16 cellular contexts compared by ENCODE assay signal in the genomic region with DNA sequence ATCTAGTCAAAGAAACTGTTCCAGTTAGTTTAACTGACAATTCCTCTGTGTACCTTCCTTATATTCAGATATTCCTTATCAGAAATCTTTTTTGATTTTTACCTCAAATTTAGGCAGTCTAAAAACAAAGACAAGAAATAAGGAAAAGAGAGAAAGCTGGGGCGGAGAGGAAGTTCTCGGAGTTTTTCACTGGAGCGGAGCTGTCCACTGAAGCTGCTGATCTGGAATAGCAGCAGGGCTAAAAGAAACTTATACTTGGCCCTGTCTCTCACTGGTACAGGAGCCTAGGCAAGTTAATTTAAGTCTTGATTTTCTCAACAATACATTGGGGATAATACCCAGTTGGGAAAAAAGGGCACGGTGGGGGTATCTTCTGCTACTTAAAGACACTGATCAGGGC. TPM values are rescaled to one million over a fixed set of nuclear protein-coding genes. Genes with fewer than 3 reads are reported as not detected.
A peak's percentile ranks its signal among the peaks of the same experiment; 100 is the strongest.
DNase-seq lines count a peak whose midpoint lies in the region; ATAC-seq and TF ChIP-seq lines count a peak whose summit lies in the region.
"Had no signal": no experiment of that assay in that cellular context is flagged by ENCODE, and none has a peak within 500 bp of the region (broad histone marks: within the 10 kb centered on the region; RNA-seq: fewer than 3 reads in every experiment).

No MANE protein-coding gene starts in this region.

- no peaks in the 10 kb centered on the region for H3K36me3 Mint-ChIP-seq in GM23338 (ENCODE audit: low read depth)
- H3K36me3 Mint-ChIP-seq in central memory CD8-positive, alpha-beta T cell (ENCODE audit: insufficient read depth) = peaks cover 6% of the 10 kb centered on the region
- peaks cover 46% of the 10 kb centered on the region for H3K36me3 Mint-ChIP-seq in activated T-cell treated with anti-CD3 and anti-CD28 coated beads, Interleukin-2, amount 50 U/mL, for 24 hours (ENCODE audit: low read depth)

- H3K4me1 Mint-ChIP-seq in GM23338 = peaks cover 60% of the 10 kb centered on the region
- H3K4me1 Mint-ChIP-seq in central memory CD8-positive, alpha-beta T cell = peaks cover 70% of the 10 kb centered on the region
- peaks cover 87% of the 10 kb centered on the region for H3K4me1 Mint-ChIP-seq in activated T-cell treated with anti-CD3 and anti-CD28 coated beads, Interleukin-2, amount 50 U/mL, for 24 hours (ENCODE audit: low read depth)

- peaks cover 79% of the 10 kb centered on the region for H4K20me1 ChIP-seq in GM23338 (replicated peaks; ENCODE audit: insufficient read depth)

- ATAC-seq in GM23338 = peak; percentile 46
- no peak for ATAC-seq in central memory CD8-positive, alpha-beta T cell (replicated peaks; ENCODE audit: extremely low read depth, poor library complexity, severe bottlenecking)
- ATAC-seq in HG03565 (IDR thresholded peaks at IDR 0.05; ENCODE audit: unreplicated experiment) = no peak
- ATAC-seq: CD8-positive, alpha-beta T cell; GM12878 had no signal

- no peak overlapping the region for H2AFZ ChIP-seq in GM23338
- H2AFZ ChIP-seq: GM23248 had no signal

- no peak overlapping the region for H3K4me3 ChIP-seq in GM23338
- H3K4me3 ChIP-seq: GM12878, GM23248, HAP-1 had no signal

- H3K27ac ChIP-seq in GM23338 (ENCODE audit: low read depth) = no peak overlapping the region
- H3K27ac ChIP-seq: GM23248 had no signal

- peaks cover 17% of the 10 kb centered on the region for H3K4me1 ChIP-seq in GM23338 (ENCODE audit: insufficient read depth)
- H3K4me1 ChIP-seq: Caco-2, HAP-1 had no signal

- no peaks in the 10 kb centered on the region for H3K36me3 ChIP-seq in GM23338 (ENCODE audit: insufficient read depth)
- H3K36me3 ChIP-seq: HAP-1 had no signal

- H3K79me2 ChIP-seq in GM23338 (replicated peaks; ENCODE audit: insufficient read depth) = peaks cover 96% of the 10 kb centered on the region

- no peaks in the 10 kb centered on the region for H3K27me3 Mint-ChIP-seq in GM23338 (ENCODE audit: insufficient read depth, low read depth, poor library complexity)
- no peaks in the 10 kb centered on the region for H3K27me3 Mint-ChIP-seq in central memory CD8-positive, alpha-beta T cell
- H3K27me3 Mint-ChIP-seq in activated T-cell treated with anti-CD3 and anti-CD28 coated beads, Interleukin-2, amount 50 U/mL, for 24 hours = no peaks in the 10 kb centered on the region

- H3K4me3 Mint-ChIP-seq in GM23338 = no peak overlapping the region
- H3K4me3 Mint-ChIP-seq in central memory CD8-positive, alpha-beta T cell = no peak overlapping the region
- no peak overlapping the region for H3K4me3 Mint-ChIP-seq in activated T-cell treated with anti-CD3 and anti-CD28 coated beads, Interleukin-2, amount 50 U/mL, for 24 hours
- H3K4me3 Mint-ChIP-seq: CD8-positive, alpha-beta T cell had no signal

- no peak overlapping the region for H3K27ac Mint-ChIP-seq in GM23338
- H3K27ac Mint-ChIP-seq in central memory CD8-positive, alpha-beta T cell (ENCODE audit: low read depth) = peak overlapping the region; percentile 38
- H3K27ac Mint-ChIP-seq in activated T-cell treated with anti-CD3 and anti-CD28 coated beads, Interleukin-2, amount 50 U/mL, for 24 hours = no peak overlapping the region
- H3K27ac Mint-ChIP-seq: CD8-positive, alpha-beta T cell had no signal

- H3K27me3 ChIP-seq in GM23338 (ENCODE audit: insufficient read depth) = no peaks in the 10 kb centered on the region

- H3K4me2 ChIP-seq in GM23338 = no peak overlapping the region

- no peak for TF ChIP-seq RAD21 in Ishikawa (IDR thresholded peaks at IDR 0.05; ENCODE audit: low read depth)

- H3K9me2 ChIP-seq in GM23338 (ENCODE audit: insufficient read depth) = no peaks in the 10 kb centered on the region

- TF ChIP-seq EP300 in Ishikawa (IDR thresholded peaks at IDR 0.05; ENCODE audit: borderline replicate concordance) = no peak

- no peak for TF ChIP-seq CTCF in GM23338 (conservative IDR thresholded peaks at IDR 0.05; ENCODE audit: low read depth in 2 of 2)

- H3F3A ChIP-seq in GM23338 (replicated peaks; ENCODE audit: low read depth) = no peaks in the 10 kb centered on the region

- DNase-seq in GM23338 (ENCODE audit: low spot score) (no peak), DMS53 treated with DMSO at 0.1 percent for 48 hours (lab: John Stamatoyannopoulos, UW; ENCODE audit: unreplicated experiment) (no peak)
- no peak for DNase-seq in central memory CD8-positive, alpha-beta T cell (ENCODE audit: low spot score in 2 of 2)
- no peak for DNase-seq in activated T-cell treated with anti-CD3 and anti-CD28 coated beads, Interleukin-2, amount 50 U/mL, for 24 hours
- DNase-seq: C1 segment of cervical spinal cord; Caco-2; CD8-positive, alpha-beta T cell; DMS153; DMS79; GDM1; GM23248 had no signal

- H3K9me3 Mint-ChIP-seq in GM23338 = no peaks in the 10 kb centered on the region
- no peaks in the 10 kb centered on the region for H3K9me3 Mint-ChIP-seq in central memory CD8-positive, alpha-beta T cell
- H3K9me3 Mint-ChIP-seq in activated T-cell treated with anti-CD3 and anti-CD28 coated beads, Interleukin-2, amount 50 U/mL, for 24 hours = no peaks in the 10 kb centered on the region
- H3K9me3 Mint-ChIP-seq: CD8-positive, alpha-beta T cell had no signal

TF ChIP-seq in GM23338, 12 proteins besides CTCF, POLR2A, EP300 and RAD21:
- TF ChIP-seq, protein P1, sequence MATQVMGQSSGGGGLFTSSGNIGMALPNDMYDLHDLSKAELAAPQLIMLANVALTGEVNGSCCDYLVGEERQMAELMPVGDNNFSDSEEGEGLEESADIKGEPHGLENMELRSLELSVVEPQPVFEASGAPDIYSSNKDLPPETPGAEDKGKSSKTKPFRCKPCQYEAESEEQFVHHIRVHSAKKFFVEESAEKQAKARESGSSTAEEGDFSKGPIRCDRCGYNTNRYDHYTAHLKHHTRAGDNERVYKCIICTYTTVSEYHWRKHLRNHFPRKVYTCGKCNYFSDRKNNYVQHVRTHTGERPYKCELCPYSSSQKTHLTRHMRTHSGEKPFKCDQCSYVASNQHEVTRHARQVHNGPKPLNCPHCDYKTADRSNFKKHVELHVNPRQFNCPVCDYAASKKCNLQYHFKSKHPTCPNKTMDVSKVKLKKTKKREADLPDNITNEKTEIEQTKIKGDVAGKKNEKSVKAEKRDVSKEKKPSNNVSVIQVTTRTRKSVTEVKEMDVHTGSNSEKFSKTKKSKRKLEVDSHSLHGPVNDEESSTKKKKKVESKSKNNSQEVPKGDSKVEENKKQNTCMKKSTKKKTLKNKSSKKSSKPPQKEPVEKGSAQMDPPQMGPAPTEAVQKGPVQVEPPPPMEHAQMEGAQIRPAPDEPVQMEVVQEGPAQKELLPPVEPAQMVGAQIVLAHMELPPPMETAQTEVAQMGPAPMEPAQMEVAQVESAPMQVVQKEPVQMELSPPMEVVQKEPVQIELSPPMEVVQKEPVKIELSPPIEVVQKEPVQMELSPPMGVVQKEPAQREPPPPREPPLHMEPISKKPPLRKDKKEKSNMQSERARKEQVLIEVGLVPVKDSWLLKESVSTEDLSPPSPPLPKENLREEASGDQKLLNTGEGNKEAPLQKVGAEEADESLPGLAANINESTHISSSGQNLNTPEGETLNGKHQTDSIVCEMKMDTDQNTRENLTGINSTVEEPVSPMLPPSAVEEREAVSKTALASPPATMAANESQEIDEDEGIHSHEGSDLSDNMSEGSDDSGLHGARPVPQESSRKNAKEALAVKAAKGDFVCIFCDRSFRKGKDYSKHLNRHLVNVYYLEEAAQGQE (IDR thresholded peaks at IDR 0.05; ENCODE audit: unreplicated experiment) = peak; percentile 51
- TF ChIP-seq EZH2phosphoT487 (IDR thresholded peaks at IDR 0.05; ENCODE audit: unreplicated experiment) = no peak
TF ChIP-seq in GM23338: peak in this region for 1.

TF ChIP-seq in Ishikawa, 13 proteins besides CTCF, POLR2A, EP300 and RAD21:
- TF ChIP-seq, protein P1 (IDR thresholded peaks at IDR 0.05; ENCODE audit: low read depth) = peak; percentile 62
- TF ChIP-seq ZBTB7A (IDR thresholded peaks at IDR 0.05; ENCODE audit: low read depth) (no peak), YY1 (IDR thresholded peaks at IDR 0.05; ENCODE audit: low read depth) (no peak)
- TF ChIP-seq, protein P2, sequence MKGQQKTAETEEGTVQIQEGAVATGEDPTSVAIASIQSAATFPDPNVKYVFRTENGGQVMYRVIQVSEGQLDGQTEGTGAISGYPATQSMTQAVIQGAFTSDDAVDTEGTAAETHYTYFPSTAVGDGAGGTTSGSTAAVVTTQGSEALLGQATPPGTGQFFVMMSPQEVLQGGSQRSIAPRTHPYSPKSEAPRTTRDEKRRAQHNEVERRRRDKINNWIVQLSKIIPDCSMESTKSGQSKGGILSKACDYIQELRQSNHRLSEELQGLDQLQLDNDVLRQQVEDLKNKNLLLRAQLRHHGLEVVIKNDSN (IDR thresholded peaks at IDR 0.05) = no peak

RNA-seq across cellular contexts. Expression of a gene that starts 59.2 kb away (rescaled TPM):
- 0.27 and 1.3 TPM in 2 replicates for total RNA-seq in GM23338 (2014; rRNA removed; shearing (Covaris generic))
- polyA plus RNA-seq in GM23338 (2016; fragmentation: Nextera tagmentation; extraction: Ambion mirVana) = 0.56 and 1.2 TPM in 2 replicates
- total RNA-seq: GM23248, H4 had no signal
